ENCODE assay signal across 3 cellular contexts in genomic region chr1:51272916-51273315, GRCh38.
A peak's percentile ranks its signal among the peaks of the same experiment; 100 is the strongest.
TF ChIP-seq lines count a peak whose summit lies in the region.

No MANE protein-coding gene starts in this region.

TF ChIP-seq in IMR-90, 13 proteins besides CTCF, POLR2A, EP300 and RAD21:
- TF ChIP-seq FOS (IDR thresholded peaks at IDR 0.05; ENCODE audit: low read depth, low read length) (no peak), CEBPB (IDR thresholded peaks at IDR 0.05; ENCODE audit: low read depth, low read length) (peak; percentile 49), RCOR1 (IDR thresholded peaks at IDR 0.05; ENCODE audit: insufficient replicate concordance, low read length) (no peak), MXI1 (IDR thresholded peaks at IDR 0.05; ENCODE audit: borderline replicate concordance, low read depth, low read length) (no peak), RFX5 (IDR thresholded peaks at IDR 0.05; ENCODE audit: low read depth, low read length) (no peak)

TF ChIP-seq in K562, 482 proteins besides CTCF, POLR2A, EP300 and RAD21:
- TF ChIP-seq ZNF140 (CRISPR knock-in tag; IDR thresholded peaks at IDR 0.05) (0 out of 2 replicates have a peak, but pooled peaks have one; percentile 20), FOXK2 (conservative IDR thresholded peaks at IDR 0.05 in 1 of 2, IDR thresholded peaks at IDR 0.05 in 1 of 2; ENCODE audit: low read depth in 2 of 2) (no peak), KHSRP (IDR thresholded peaks at IDR 0.05) (no peak), PPARD (CRISPR knock-in tag; IDR thresholded peaks at IDR 0.05) (no peak), HES1 (IDR thresholded peaks at IDR 0.05; ENCODE audit: low read depth) (no peak), ZC3H4 (CRISPR knock-in tag; IDR thresholded peaks at IDR 0.05; ENCODE audit: borderline replicate concordance) (no peak), ELF1 (tag; IDR thresholded peaks at IDR 0.05) (no peak), CEBPG (CRISPR knock-in tag; IDR thresholded peaks at IDR 0.05) (no peak), CEBPG (tag; conservative IDR thresholded peaks at IDR 0.05 in 1 of 2, IDR thresholded peaks at IDR 0.05 in 1 of 2) (peak; percentile 60 to 79), CEBPB (tag; IDR thresholded peaks at IDR 0.05) (peak; percentile 78), ZBTB33 (CRISPR knock-in tag; IDR thresholded peaks at IDR 0.05) (no peak), E2F5 (CRISPR knock-in tag; IDR thresholded peaks at IDR 0.05) (no peak)
TF ChIP-seq in K562: peak in this region for 3.

TF ChIP-seq in SK-N-SH treated with all-trans-retinoic acid at 6 μM for 48 hours, 23 proteins besides CTCF, POLR2A, EP300 and RAD21:
- TF ChIP-seq CSDC2 (CRISPR knock-in tag; IDR thresholded peaks at IDR 0.05) (no peak), ISL1 (CRISPR knock-in tag; IDR thresholded peaks at IDR 0.05) (no peak), PATZ1 (CRISPR knock-in tag; IDR thresholded peaks at IDR 0.05; ENCODE audit: borderline replicate concordance) (no peak), SNAI2 (CRISPR knock-in tag; IDR thresholded peaks at IDR 0.05) (no peak), CSRNP3 (CRISPR knock-in tag; IDR thresholded peaks at IDR 0.05) (no peak), POU6F1 (CRISPR knock-in tag; IDR thresholded peaks at IDR 0.05; ENCODE audit: borderline replicate concordance, low read depth) (no peak), ZNF8 (CRISPR knock-in tag; IDR thresholded peaks at IDR 0.05) (no peak), CREB5 (CRISPR knock-in tag; IDR thresholded peaks at IDR 0.05; ENCODE audit: low read depth) (no peak), PPARA (CRISPR knock-in tag; IDR thresholded peaks at IDR 0.05; ENCODE audit: borderline replicate concordance) (no peak), BACH2 (CRISPR knock-in tag; IDR thresholded peaks at IDR 0.05; ENCODE audit: borderline replicate concordance) (no peak), RARB (CRISPR knock-in tag; IDR thresholded peaks at IDR 0.05) (no peak), ESRRG (CRISPR knock-in tag; IDR thresholded peaks at IDR 0.05) (no peak)
TF ChIP-seq in SK-N-SH treated with all-trans-retinoic acid at 6 μM for 48 hours: peak in this region for 0.
